In the genomic region with DNA sequence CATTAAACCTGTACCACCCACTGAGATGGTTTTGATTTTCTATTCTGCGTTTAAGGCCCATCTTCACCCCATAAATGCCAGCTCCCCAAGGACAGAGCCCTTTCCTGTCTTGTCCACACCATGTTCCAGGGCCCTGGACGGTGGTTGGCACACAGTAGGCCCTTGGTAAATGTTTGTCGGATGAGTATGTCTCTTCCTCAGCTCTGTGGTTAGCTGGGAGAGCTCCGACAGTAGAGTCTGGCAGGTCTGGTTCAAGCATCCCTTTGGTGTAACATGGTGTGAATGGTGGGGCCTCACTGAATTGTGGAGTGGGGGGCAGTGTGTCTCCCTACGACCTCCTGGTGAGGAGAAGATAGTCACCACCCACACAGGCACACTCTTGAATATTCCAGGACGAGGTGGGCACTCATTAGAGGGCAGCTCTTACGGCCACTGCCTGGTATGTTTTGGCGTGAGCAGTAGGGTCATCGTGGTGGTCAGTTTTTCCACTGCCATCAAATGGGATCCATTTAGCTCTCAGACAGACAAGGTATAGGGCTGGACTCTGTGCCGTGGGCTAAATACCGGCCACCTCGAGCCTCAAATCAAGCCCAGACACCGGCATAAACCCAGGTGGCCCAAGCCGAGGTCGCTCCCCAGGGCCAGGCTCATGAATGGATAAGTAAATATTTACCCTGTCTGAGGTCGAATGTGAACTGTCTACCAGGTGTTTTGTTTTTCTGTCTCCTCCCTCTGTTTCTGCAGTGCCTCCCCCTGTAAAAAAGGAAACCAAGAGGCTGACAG, we compare ENCODE assay signal across 9 cellular contexts.
DNase-seq lines count a peak whose midpoint lies in the region; ATAC-seq, FAIRE-seq and TF ChIP-seq lines count a peak whose summit lies in the region.
"Had no signal": no experiment of that assay in that cellular context is flagged by ENCODE, and none has a peak within 500 bp of the region (broad histone marks: within the 10 kb centered on the region; RNA-seq: fewer than 3 reads in every experiment).

No MANE protein-coding gene starts in this region.

- ATAC-seq in K562: no peak
- no peak for ATAC-seq in HG03571 (IDR thresholded peaks at IDR 0.05; ENCODE audit: unreplicated experiment)
- no peak for ATAC-seq in omental fat pad (ENCODE audit: low FRiP score)

- H3K4me1 ChIP-seq in ACC112 (ENCODE audit: control insufficient read depth, insufficient read depth, low read length, unreplicated experiment): peaks cover 90% of the 10 kb centered on the region
- H3K4me1 ChIP-seq in K562 (replicated peaks in 1 of 2; ENCODE audit: control insufficient read depth in 2 of 2, insufficient read depth in 2 of 2, low read length in 2 of 2): peaks cover 17 to 46% of the 10 kb centered on the region in 2 experiments
- H3K4me1 ChIP-seq in mucosa of rectum (ENCODE audit: control insufficient read depth in 2 of 2, insufficient read depth in 2 of 2, low read length in 2 of 2): peaks cover 27 to 29% of the 10 kb centered on the region in 2 donors
- peaks cover 35% of the 10 kb centered on the region for H3K4me1 ChIP-seq in SJCRH30

- DNase-seq in HCEC 1CT (peak; percentile 40), K562 (ENCODE audit: extremely low read depth in 1 of 4, low spot score in 3 of 4) (no peak), omental fat pad (ENCODE audit: low spot score) (no peak), SJCRH30 (no peak)
- no peak for DNase-seq in stimulated activated naive CD4-positive, alpha-beta T cell (lab: John Stamatoyannopoulos, UW)

- WGBS in K562 (ENCODE audit: insufficient coverage, low coverage, missing lambda C conversion rate): 73% methylated on average over 16 of the region's 16 CpGs

- H3K4me2 ChIP-seq in K562 (ENCODE audit: insufficient read depth, low read length): no peak overlapping the region

- TF ChIP-seq POLR2A in K562 (conservative IDR thresholded peaks at IDR 0.05): no peak

- no peaks in the 10 kb centered on the region for H3K9me3 ChIP-seq in K562 (replicated peaks; ENCODE audit: control insufficient read depth, insufficient read depth, low read depth, low read length)
- H3K9me3 ChIP-seq in mucosa of rectum (ENCODE audit: control insufficient read depth in 2 of 2, low read length in 2 of 2): no peaks in the 10 kb centered on the region
- H3K9me3 ChIP-seq in SJCRH30 (replicated peaks): no peaks in the 10 kb centered on the region

- H3K36me3 ChIP-seq in ACC112 (ENCODE audit: insufficient read depth, low read length): peaks cover 8% of the 10 kb centered on the region
- peaks cover 10% of the 10 kb centered on the region; the same call in 2 of the 3 replicates for H3K36me3 ChIP-seq in K562 (ENCODE audit: control insufficient read depth, insufficient read depth, low read length)
- H3K36me3 ChIP-seq in mucosa of rectum (ENCODE audit: control insufficient read depth in 2 of 2, insufficient read depth in 2 of 2, low read length in 2 of 2): peaks cover 0 to 2% of the 10 kb centered on the region in 2 donors
- H3K36me3 ChIP-seq in SJCRH30: peaks cover 3% of the 10 kb centered on the region; the same call in 1 of the 2 replicates

- no peak overlapping the region for H3K9ac ChIP-seq in K562 (ENCODE audit: insufficient read depth in 1 of 2, low read depth in 2 of 2, low read length in 2 of 2)
- H3K9ac ChIP-seq in mucosa of rectum (ENCODE audit: low read depth in 1 of 2, low read length in 2 of 2): peak overlapping the region in 1 of 2 donors; percentile 5

- no peak for FAIRE-seq in K562 (lab: Jason Lieb, UNC)
- FAIRE-seq: TTC549 had no signal

- H3K79me2 ChIP-seq in ACC112 (ENCODE audit: control insufficient read depth, insufficient read depth, low read length, unreplicated experiment): peaks cover 81% of the 10 kb centered on the region
- H3K79me2 ChIP-seq in K562 (ENCODE audit: control insufficient read depth, insufficient read depth, low read length): peaks cover 43% of the 10 kb centered on the region

- peak overlapping the region; percentile 67 for H3K4me3 ChIP-seq in ACC112 (ENCODE audit: low read depth, low read length)
- no peak overlapping the region for H3K4me3 ChIP-seq in K562
- H3K4me3 ChIP-seq in mucosa of rectum (ENCODE audit: low read length in 2 of 2): no peak overlapping the region
- H3K4me3 ChIP-seq in SJCRH30: no peak overlapping the region

- no peaks in the 10 kb centered on the region; the same call in 1 of the 2 replicates for H4K20me1 ChIP-seq in K562 (replicated peaks; ENCODE audit: control insufficient read depth, insufficient read depth, low read length)

- H3K27me3 ChIP-seq in ACC112 (ENCODE audit: insufficient read depth, low read length) (no peaks in the 10 kb centered on the region), K562 (ENCODE audit: control insufficient read depth in 2 of 2, insufficient read depth in 2 of 2, low read length in 2 of 2) (no peaks in the 10 kb centered on the region; a peak in 1 of 5 replicates), mucosa of rectum (ENCODE audit: control insufficient read depth in 2 of 2, insufficient read depth in 2 of 2, low read length in 2 of 2) (no peaks in the 10 kb centered on the region), SJCRH30 (no peaks in the 10 kb centered on the region)

- no peak for TF ChIP-seq EP300 in K562 (IDR thresholded peaks at IDR 0.05; ENCODE audit: low read length)

- POLR2A ChIA-PET in K562 (lab: Yijun Ruan, JAX): no interaction called here

- H3K27ac ChIP-seq in ACC112 (ENCODE audit: low read depth, low read length) (peak overlapping the region; percentile 100), K562 (ENCODE audit: extremely low read depth, low read depth, low read length) (no peak overlapping the region), mucosa of rectum (ENCODE audit: low read depth in 2 of 2, low read length in 2 of 2) (peak overlapping the region; percentile 70 to 80), SJCRH30 (no peak overlapping the region)

- TF ChIP-seq CTCF in K562 (IDR thresholded peaks at IDR 0.05 in 2 of 3, conservative IDR thresholded peaks at IDR 0.05 in 1 of 3; ENCODE audit: insufficient read depth in 2 of 3, low read depth in 1 of 3, low read length in 3 of 3): no peak
- TF ChIP-seq CTCF in omental fat pad (IDR thresholded peaks at IDR 0.05): no peak

- H2AFZ ChIP-seq in ACC112 (ENCODE audit: low read length, unreplicated experiment) (no peak overlapping the region), K562 (ENCODE audit: low read depth, low read length) (no peak overlapping the region)

- intact Hi-C loops in K562 (cut with micrococcal nuclease): no loop called here

- in situ Hi-C loops in K562 (cut with MboI): no loop called here

- H3K9me1 ChIP-seq in K562 (ENCODE audit: control insufficient read depth, insufficient read depth, low read length): no peaks in the 10 kb centered on the region

- TF ChIP-seq RAD21 in K562 (CRISPR knock-in tag; conservative IDR thresholded peaks at IDR 0.05 in 1 of 2, IDR thresholded peaks at IDR 0.05 in 1 of 2): no peak

- BruUV-seq in K562 (replicated peaks; lab: Mats Ljungman, UMichigan): no TSS peak

- CTCF ChIA-PET in K562 (lab: Yijun Ruan, JAX; ENCODE audit: low intra/inter-chr PET ratio): no interaction called here

TF ChIP-seq in K562, 482 proteins besides CTCF, POLR2A, EP300 and RAD21:
- TF ChIP-seq KDM5B (IDR thresholded peaks at IDR 0.05; ENCODE audit: insufficient replicate concordance, low read depth, low read length): peak; percentile 23
- no peak for TF ChIP-seq RFX1 (IDR thresholded peaks at IDR 0.05)

Comparison
In these comparisons a context has a peak if more than half of its experiments do, and no peak if none do; other contexts are left out.
1. H3K27ac ChIP-seq: peak in ACC112 (single experiment) and mucosa of rectum (2 of 2); none in K562 (single experiment) and SJCRH30 (single experiment).